ENCODE assay signal across 14 cellular contexts in the genomic region with DNA sequence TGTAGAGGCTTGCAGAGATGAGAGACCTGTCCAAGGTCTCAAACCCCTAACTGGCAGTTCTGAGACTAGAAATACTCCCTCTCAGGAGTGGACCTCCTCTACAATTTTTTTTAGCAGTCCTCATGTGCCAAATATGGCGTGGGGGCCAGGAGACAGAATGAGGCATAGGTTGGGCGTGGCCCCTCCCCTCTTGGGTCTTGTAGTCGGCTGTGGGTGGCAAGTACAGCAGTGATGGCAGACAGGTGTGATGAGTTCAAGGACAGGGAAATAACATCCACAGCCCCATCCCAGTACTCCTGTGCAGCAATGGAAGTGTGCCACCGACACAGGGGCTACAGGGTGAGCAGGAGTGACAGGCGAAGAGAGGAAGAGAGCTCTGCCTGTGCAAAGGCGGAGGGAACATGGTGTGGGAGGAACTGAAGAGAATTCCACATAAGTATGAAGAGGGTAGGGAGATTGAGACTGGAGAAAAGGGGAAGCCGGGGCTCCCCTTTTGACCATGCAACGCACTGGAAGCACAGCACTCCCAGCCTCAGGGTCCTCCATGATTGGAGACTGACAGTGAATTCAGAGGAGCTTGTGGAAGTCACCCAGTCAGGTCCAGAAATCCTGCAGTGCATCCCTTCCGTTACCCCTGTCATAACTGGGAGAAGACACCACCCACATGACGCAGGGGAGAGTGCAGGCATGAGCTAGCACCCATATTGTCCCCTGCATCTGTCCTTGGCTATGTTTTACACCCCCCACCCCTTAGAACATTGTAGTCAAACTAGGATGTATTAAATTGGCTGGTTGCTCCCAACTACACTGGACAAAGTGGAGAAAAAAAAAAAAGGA. TPM values are rescaled to one million over a fixed set of nuclear protein-coding genes. Genes with fewer than 3 reads are reported as not detected.
A peak's percentile ranks its signal among the peaks of the same experiment; 100 is the strongest.
DNase-seq lines count a peak whose midpoint lies in the region; ATAC-seq and TF ChIP-seq lines count a peak whose summit lies in the region.
"Had no signal": no experiment of that assay in that cellular context is flagged by ENCODE, and none has a peak within 500 bp of the region (broad histone marks: within the 10 kb centered on the region; RNA-seq: fewer than 3 reads in every experiment).

No MANE protein-coding gene starts in this region.

- peaks cover 60% of the 10 kb centered on the region for H3K36me3 Mint-ChIP-seq in activated T-cell treated with anti-CD3 and anti-CD28 coated beads, Interleukin-2, amount 50 U/mL, for 24 hours (ENCODE audit: low read depth)
- H3K36me3 Mint-ChIP-seq in activated T-cell treated with anti-CD3 and anti-CD28 coated beads, Interleukin-2, amount 50 U/mL, for 4 hours (ENCODE audit: insufficient read depth) = peaks cover 27% of the 10 kb centered on the region
- H3K36me3 Mint-ChIP-seq in stimulated activated effector memory CD8-positive, alpha-beta T cell treated with anti-CD3 and anti-CD28 coated beads, Interleukin-12 subunit alpha, Interleukin-12 subunit beta, amount 100 ng/mL, for 72 hours = peaks cover 63% of the 10 kb centered on the region

- no peaks in the 10 kb centered on the region for H3K27me3 Mint-ChIP-seq in activated T-cell treated with anti-CD3 and anti-CD28 coated beads, Interleukin-2, amount 50 U/mL, for 24 hours
- H3K27me3 Mint-ChIP-seq in activated T-cell treated with anti-CD3 and anti-CD28 coated beads, Interleukin-2, amount 50 U/mL, for 4 hours (ENCODE audit: low read depth) = no peaks in the 10 kb centered on the region

- H3K27me3 ChIP-seq in gastroesophageal sphincter = no peaks in the 10 kb centered on the region

- no peak overlapping the region for H3K4me3 Mint-ChIP-seq in activated T-cell treated with anti-CD3 and anti-CD28 coated beads, Interleukin-2, amount 50 U/mL, for 24 hours
- no peak overlapping the region for H3K4me3 Mint-ChIP-seq in activated T-cell treated with anti-CD3 and anti-CD28 coated beads, Interleukin-2, amount 50 U/mL, for 4 hours
- no peak overlapping the region for H3K4me3 Mint-ChIP-seq in stimulated activated effector memory CD8-positive, alpha-beta T cell treated with anti-CD3 and anti-CD28 coated beads, Interleukin-12 subunit alpha, Interleukin-12 subunit beta, amount 100 ng/mL, for 72 hours
- H3K4me3 Mint-ChIP-seq: endodermal cell had no signal

- CTCF ChIA-PET in OCI-LY7 (lab: Charles Lee; ENCODE audit: unreplicated experiment) = no interaction called here

- ATAC-seq in activated T-cell treated with anti-CD3 and anti-CD28 coated beads, Interleukin-2, amount 50 U/mL, for 4 hours = no peak
- ATAC-seq in gastroesophageal sphincter (peak; percentile 29), HG03342 (IDR thresholded peaks at IDR 0.05; ENCODE audit: unreplicated experiment) (no peak)
- no peak for ATAC-seq in stimulated activated effector memory CD8-positive, alpha-beta T cell treated with anti-CD3 and anti-CD28 coated beads, Interleukin-12 subunit alpha, Interleukin-12 subunit beta, amount 100 ng/mL, for 72 hours
- ATAC-seq: Panc1 had no signal

- no TSS peak for BruUV-seq in OCI-LY7 (replicated peaks; lab: Mats Ljungman, UMichigan)

- 77 to 80% methylated on average over 4 to 5 of the region's 10 CpGs for WGBS in gastroesophageal sphincter (ENCODE audit: low coverage in 1 of 2), 2 donors

- H3K27ac ChIP-seq in OCI-LY7 (ENCODE audit: low read depth, low read length, poor library complexity, severe bottlenecking) (peak overlapping the region; percentile 19), gastroesophageal sphincter (no peak overlapping the region)
- H3K27ac ChIP-seq: VCaP had no signal

- TF ChIP-seq EP300 in gastroesophageal sphincter (IDR thresholded peaks at IDR 0.05) = no peak

- no peak overlapping the region for H2AFZ ChIP-seq in OCI-LY7 (ENCODE audit: low read length)

- H3K27ac Mint-ChIP-seq in activated T-cell treated with anti-CD3 and anti-CD28 coated beads, Interleukin-2, amount 50 U/mL, for 24 hours = peak overlapping the region; percentile 81
- H3K27ac Mint-ChIP-seq in stimulated activated effector memory CD8-positive, alpha-beta T cell treated with anti-CD3 and anti-CD28 coated beads, Interleukin-12 subunit alpha, Interleukin-12 subunit beta, amount 100 ng/mL, for 72 hours = peak overlapping the region; percentile 75
- H3K27ac Mint-ChIP-seq: endodermal cell had no signal

- no peak for TF ChIP-seq CTCF in OCI-LY7 (conservative IDR thresholded peaks at IDR 0.05; ENCODE audit: low read length)
- TF ChIP-seq CTCF in gastroesophageal sphincter (IDR thresholded peaks at IDR 0.05) = no peak

- H3K9me3 ChIP-seq in OCI-LY7 (ENCODE audit: low read length) (no peaks in the 10 kb centered on the region), gastroesophageal sphincter (no peaks in the 10 kb centered on the region)

- H3K4me1 Mint-ChIP-seq in activated T-cell treated with anti-CD3 and anti-CD28 coated beads, Interleukin-2, amount 50 U/mL, for 24 hours (ENCODE audit: low read depth) = peaks cover 62% of the 10 kb centered on the region
- H3K4me1 Mint-ChIP-seq in activated T-cell treated with anti-CD3 and anti-CD28 coated beads, Interleukin-2, amount 50 U/mL, for 4 hours (ENCODE audit: low read depth) = peaks cover 38% of the 10 kb centered on the region
- peaks cover 53% of the 10 kb centered on the region for H3K4me1 Mint-ChIP-seq in stimulated activated effector memory CD8-positive, alpha-beta T cell treated with anti-CD3 and anti-CD28 coated beads, Interleukin-12 subunit alpha, Interleukin-12 subunit beta, amount 100 ng/mL, for 72 hours

- H4K20me1 ChIP-seq in OCI-LY7 (ENCODE audit: insufficient read depth, low read length) = no peaks in the 10 kb centered on the region

- H3K9me3 Mint-ChIP-seq in activated T-cell treated with anti-CD3 and anti-CD28 coated beads, Interleukin-2, amount 50 U/mL, for 24 hours = no peaks in the 10 kb centered on the region
- no peaks in the 10 kb centered on the region for H3K9me3 Mint-ChIP-seq in activated T-cell treated with anti-CD3 and anti-CD28 coated beads, Interleukin-2, amount 50 U/mL, for 4 hours
- H3K9me3 Mint-ChIP-seq in stimulated activated effector memory CD8-positive, alpha-beta T cell treated with anti-CD3 and anti-CD28 coated beads, Interleukin-12 subunit alpha, Interleukin-12 subunit beta, amount 100 ng/mL, for 72 hours = no peaks in the 10 kb centered on the region
- H3K9me3 Mint-ChIP-seq: endodermal cell had no signal

- H3K4me1 ChIP-seq in OCI-LY7 (ENCODE audit: insufficient read depth, low read length, poor library complexity, severe bottlenecking) (peaks cover 32% of the 10 kb centered on the region), gastroesophageal sphincter (peaks cover 0 to 5% (median 0%) of the 10 kb centered on the region in 3 donors)

- no peak for TF ChIP-seq POLR2A in gastroesophageal sphincter (IDR thresholded peaks at IDR 0.05)

- H3K9me2 ChIP-seq in OCI-LY7 (ENCODE audit: insufficient read depth, low read length) = no peaks in the 10 kb centered on the region

- POLR2A ChIA-PET in OCI-LY7 (lab: Charles Lee) = interaction anchor here (0.6 to 1.8 kb wide), 10 partner anchors 8 to 91 kb away, joined by 3 to 9 read pairs (median 4); no protein-coding TSS in a partner anchor

- no peak overlapping the region for H3K4me2 ChIP-seq in OCI-LY7 (ENCODE audit: low read length)

- peaks cover 64% of the 10 kb centered on the region for H3K36me3 ChIP-seq in OCI-LY7 (ENCODE audit: insufficient read depth, low read length)
- H3K36me3 ChIP-seq in gastroesophageal sphincter = peaks cover 3 to 64% of the 10 kb centered on the region in 2 donors

- H3K4me3 ChIP-seq in OCI-LY7 (ENCODE audit: low read depth, low read length, poor library complexity, severe bottlenecking) = no peak overlapping the region
- H3K4me3 ChIP-seq in gastroesophageal sphincter = no peak overlapping the region

- intact Hi-C loops in OCI-LY7 (cut with micrococcal nuclease; ENCODE audit: unreplicated experiment) = no loop called here

- DNase-seq in activated T-cell treated with anti-CD3 and anti-CD28 coated beads, Interleukin-2, amount 50 U/mL, for 24 hours = no peak
- no peak for DNase-seq in activated T-cell treated with anti-CD3 and anti-CD28 coated beads, Interleukin-2, amount 50 U/mL, for 4 hours
- DNase-seq in OCI-LY7 (ENCODE audit: low spot score) (no peak), NCI-H69 (lab: John Stamatoyannopoulos, UW) (no peak)
- DNase-seq in stimulated activated effector memory CD8-positive, alpha-beta T cell treated with anti-CD3 and anti-CD28 coated beads, Interleukin-12 subunit alpha, Interleukin-12 subunit beta, amount 100 ng/mL, for 72 hours (ENCODE audit: low spot score in 2 of 2) = no peak
- DNase-seq in stimulated activated CD8-positive, alpha-beta memory T cell treated with anti-CD3 and anti-CD28 coated beads, Interleukin-4, amount 100 ng/mL, for 48 hours = no peak
- DNase-seq: endodermal cell, GF-D8, NCI-H1436 treated with DMSO at 0.1 percent for 48 hours, substantia nigra had no signal

- no peaks in the 10 kb centered on the region; the same call in 1 of the 2 replicates for H3K79me2 ChIP-seq in OCI-LY7 (ENCODE audit: insufficient read depth, low read depth, low read length)

RNA-seq across cellular contexts. Expression of a gene that starts 14.8 kb away (rescaled TPM):
- under 1 TPM in 1 of 3 donors, not detected in 2; 0.11 TPM for total RNA-seq in activated T-cell treated with anti-CD3 and anti-CD28 coated beads, Interleukin-2, amount 50 U/mL, for 4 hours
- 0.54 and 0.67 TPM in 2 replicates for total RNA-seq in OCI-LY7 (2014; rRNA removed; shearing (Covaris generic))
- total RNA-seq in OCI-LY7 (2022) (0.41 and 0.65 TPM in 2 replicates), gastroesophageal sphincter (1 to 10 TPM in 1 of 4 donors, not detected in 3; 1.6 TPM)
- total RNA-seq: endodermal cell had no signal

RNA-seq across cellular contexts. Expression of a gene that starts 15.0 kb away (rescaled TPM):
- 100 to 1,000 TPM; 161 to 228 (median 170) TPM for total RNA-seq in activated T-cell treated with anti-CD3 and anti-CD28 coated beads, Interleukin-2, amount 50 U/mL, for 4 hours
- 121 and 140 TPM in 2 replicates for total RNA-seq in OCI-LY7 (2014; rRNA removed; shearing (Covaris generic))
- total RNA-seq in OCI-LY7 (2022) (294 and 342 TPM in 2 replicates), gastroesophageal sphincter (10 to 100 TPM; 41.2 to 87.5 (median 79.1) TPM)

RNA-seq across cellular contexts. Expression of a gene that starts 42.4 kb away (rescaled TPM):
- total RNA-seq in activated T-cell treated with anti-CD3 and anti-CD28 coated beads, Interleukin-2, amount 50 U/mL, for 4 hours = 100 to 1,000 TPM; 143 to 180 (median 158) TPM
- total RNA-seq in OCI-LY7 (2014; rRNA removed; shearing (Covaris generic)) = 156 and 199 TPM in 2 replicates
- 305 and 310 TPM in 2 replicates for total RNA-seq in OCI-LY7 (2022)
- 10 to 100 TPM; 11.1 to 39.7 (median 16.3) TPM for total RNA-seq in gastroesophageal sphincter
